ENCODE assay signal across 17 cellular contexts in the genomic region with DNA sequence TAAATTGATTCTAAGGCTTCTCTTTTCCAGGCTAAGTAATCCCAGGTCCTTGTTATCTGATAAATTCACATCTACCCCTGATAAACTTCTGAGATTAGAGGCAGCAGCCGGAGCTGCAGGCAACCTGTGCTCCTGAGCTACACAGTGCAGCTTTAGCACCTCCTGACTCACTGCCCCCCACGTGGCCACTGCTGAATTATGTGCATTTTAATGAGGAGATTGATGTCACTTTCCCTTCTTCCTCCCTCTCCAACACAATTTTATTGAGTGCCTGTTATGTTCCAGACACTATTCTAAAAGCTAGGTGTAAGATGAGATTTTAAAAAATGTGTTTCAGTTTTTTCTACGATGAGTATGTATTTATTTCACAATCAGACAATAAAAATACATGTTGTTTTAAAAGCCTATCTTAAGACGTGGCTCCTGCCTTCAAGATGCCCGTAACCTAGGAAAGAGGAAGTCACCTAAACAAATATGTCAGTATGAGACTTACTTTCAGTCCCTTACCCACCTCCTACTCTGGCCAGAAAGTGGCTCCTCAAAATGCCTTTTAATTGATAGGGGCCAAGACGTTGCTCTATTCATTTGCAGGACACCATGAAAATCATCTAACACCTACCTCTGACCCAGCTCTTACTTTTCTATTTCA.
DNase-seq lines count a peak whose midpoint lies in the region; ATAC-seq and TF ChIP-seq lines count a peak whose summit lies in the region.
"Had no signal": no experiment of that assay in that cellular context is flagged by ENCODE, and none has a peak within 500 bp of the region (broad histone marks: within the 10 kb centered on the region; RNA-seq: fewer than 3 reads in every experiment).

No MANE protein-coding gene starts in this region.

- peaks cover 34% of the 10 kb centered on the region for H3K4me1 ChIP-seq in OCI-LY3 (ENCODE audit: low read length)
- H3K4me1 ChIP-seq in CD8-positive, alpha-beta T cell (ENCODE audit: insufficient read depth, low read length), result no peaks in the 10 kb centered on the region
- H3K4me1 ChIP-seq in prostate gland (replicated peaks), result no peaks in the 10 kb centered on the region
- H3K4me1 ChIP-seq: gastroesophageal sphincter, lower lobe of right lung, tibial artery had no signal

- H3K4me3 ChIP-seq in OCI-LY3 (ENCODE audit: low read length) (peak overlapping the region; percentile 54), prostate gland (no peak overlapping the region)
- H3K4me3 ChIP-seq in CD8-positive, alpha-beta T cell (ENCODE audit: low read depth, low read length), result no peak overlapping the region
- H3K4me3 ChIP-seq: gastroesophageal sphincter, HAP-1, lower lobe of right lung, SJSA1, tibial artery had no signal

- peaks cover 2% of the 10 kb centered on the region for H3K27me3 Mint-ChIP-seq in glutamatergic neuron (ENCODE audit: unreplicated experiment)
- H3K27me3 Mint-ChIP-seq in CD8-positive, alpha-beta T cell (ENCODE audit: low read depth), result peaks cover 8% of the 10 kb centered on the region
- peaks cover 19% of the 10 kb centered on the region for H3K27me3 Mint-ChIP-seq in activated naive CD8-positive, alpha-beta T cell treated with anti-CD3 and anti-CD28 coated beads, Interleukin-2, amount 50 U/mL, for 24 hours
- H3K27me3 Mint-ChIP-seq: dendritic cell treated with granulocyte-macrophage colony-stimulating factor and Interleukin-4, amounts not matched to agents 40 ng/mL and 50 ng/mL, for 4 days had no signal

- H3K9me3 ChIP-seq in OCI-LY3 (ENCODE audit: insufficient read depth, low read length), result no peaks in the 10 kb centered on the region
- H3K9me3 ChIP-seq in CD8-positive, alpha-beta T cell (ENCODE audit: low read length), result no peaks in the 10 kb centered on the region
- no peaks in the 10 kb centered on the region for H3K9me3 ChIP-seq in prostate gland
- H3K9me3 ChIP-seq: gastroesophageal sphincter, HAP-1, lower lobe of right lung, SJSA1, tibial artery had no signal

- TF ChIP-seq CTCF in OCI-LY3 (IDR thresholded peaks at IDR 0.05; ENCODE audit: low read depth, low read length), result no peak
- no peak for TF ChIP-seq CTCF in glutamatergic neuron (IDR thresholded peaks at IDR 0.05; ENCODE audit: partially characterized antibody, unreplicated experiment)
- no peak for TF ChIP-seq CTCF in CD8-positive, alpha-beta T cell (IDR thresholded peaks at IDR 0.05)
- TF ChIP-seq CTCF in prostate gland (IDR thresholded peaks at IDR 0.05), result no peak

- H3K79me2 ChIP-seq in OCI-LY3 (ENCODE audit: low read length), result no peaks in the 10 kb centered on the region

- peak overlapping the region; percentile 8 for H3K4me3 Mint-ChIP-seq in glutamatergic neuron (ENCODE audit: unreplicated experiment)
- no peak overlapping the region for H3K4me3 Mint-ChIP-seq in CD8-positive, alpha-beta T cell
- H3K4me3 Mint-ChIP-seq in activated naive CD8-positive, alpha-beta T cell treated with anti-CD3 and anti-CD28 coated beads, Interleukin-2, amount 50 U/mL, for 24 hours, result no peak overlapping the region
- H3K4me3 Mint-ChIP-seq: activated naive CD4-positive, alpha-beta T cell treated with anti-CD3 and anti-CD28 coated beads for 36 hours; dendritic cell treated with granulocyte-macrophage colony-stimulating factor and Interleukin-4, amounts not matched to agents 40 ng/mL and 50 ng/mL, for 4 days had no signal

- DNase-seq in glutamatergic neuron, result no peak
- no peak for DNase-seq in CD8-positive, alpha-beta T cell
- no peak for DNase-seq in activated naive CD8-positive, alpha-beta T cell treated with anti-CD3 and anti-CD28 coated beads, Interleukin-2, amount 50 U/mL, for 24 hours
- DNase-seq in prostate gland (ENCODE audit: low spot score), result no peak
- DNase-seq: activated CD4-positive, alpha-beta T cell treated with anti-CD3 and anti-CD28 coated beads, Interleukin-2, amount 50 U/mL, for 1 hour; activated naive CD4-positive, alpha-beta T cell treated with anti-CD3 and anti-CD28 coated beads for 36 hours; lower lobe of right lung; NCI-H2107; tibial artery had no signal

- H3K27ac ChIP-seq in OCI-LY3 (ENCODE audit: low read length) (peak overlapping the region; percentile 39), prostate gland (no peak overlapping the region)
- no peak overlapping the region for H3K27ac ChIP-seq in CD8-positive, alpha-beta T cell (ENCODE audit: low read depth, low read length)
- H3K27ac ChIP-seq: gastroesophageal sphincter, lower lobe of right lung, SJSA1, tibial artery had no signal

- H3K36me3 ChIP-seq in OCI-LY3 (replicated peaks; ENCODE audit: low read depth, low read length), result no peaks in the 10 kb centered on the region
- no peaks in the 10 kb centered on the region for H3K36me3 ChIP-seq in CD8-positive, alpha-beta T cell (ENCODE audit: insufficient read depth, low read length)
- no peaks in the 10 kb centered on the region for H3K36me3 ChIP-seq in prostate gland
- H3K36me3 ChIP-seq: gastroesophageal sphincter, HAP-1, lower lobe of right lung, SJSA1, tibial artery had no signal

- no peak for TF ChIP-seq POLR2A in prostate gland (IDR thresholded peaks at IDR 0.05)

- H3K27me3 ChIP-seq in OCI-LY3 (ENCODE audit: low read depth, low read length), result no peaks in the 10 kb centered on the region
- no peaks in the 10 kb centered on the region for H3K27me3 ChIP-seq in CD8-positive, alpha-beta T cell (ENCODE audit: insufficient read depth, low read length)
- no peaks in the 10 kb centered on the region for H3K27me3 ChIP-seq in prostate gland (replicated peaks; ENCODE audit: insufficient read depth)
- H3K27me3 ChIP-seq: gastroesophageal sphincter, SJSA1, tibial artery had no signal

- 56% methylated on average over 6 of the region's 6 CpGs for WGBS in prostate gland

- no peak overlapping the region for H3K9ac ChIP-seq in OCI-LY3 (ENCODE audit: low read length)

- peaks cover 28% of the 10 kb centered on the region for H3K4me1 Mint-ChIP-seq in glutamatergic neuron (ENCODE audit: low read depth, unreplicated experiment)
- no peaks in the 10 kb centered on the region for H3K4me1 Mint-ChIP-seq in CD8-positive, alpha-beta T cell (ENCODE audit: low read depth)
- no peaks in the 10 kb centered on the region for H3K4me1 Mint-ChIP-seq in activated naive CD8-positive, alpha-beta T cell treated with anti-CD3 and anti-CD28 coated beads, Interleukin-2, amount 50 U/mL, for 24 hours

- CTCF ChIA-PET in CD8-positive, alpha-beta T cell (lab: Charles Lee), result no interaction called here

- intact Hi-C loops in CD8-positive, alpha-beta T cell (cut with DNase I, micrococcal nuclease), result no loop called here
- intact Hi-C loops in prostate gland (cut with DNase I), result no loop called here

- no peaks in the 10 kb centered on the region for H4K20me1 ChIP-seq in OCI-LY3 (ENCODE audit: insufficient read depth, low read length)

- peak; percentile 77 for ATAC-seq in GM18867 (IDR thresholded peaks at IDR 0.05; ENCODE audit: unreplicated experiment)
- ATAC-seq in HG03025 (IDR thresholded peaks at IDR 0.05; ENCODE audit: low FRiP score, unreplicated experiment), result peak; percentile 82
- no peak for ATAC-seq in CD8-positive, alpha-beta T cell
- ATAC-seq in activated naive CD8-positive, alpha-beta T cell treated with anti-CD3 and anti-CD28 coated beads, Interleukin-2, amount 50 U/mL, for 24 hours, result no peak
- no peak for ATAC-seq in HG02588 (IDR thresholded peaks at IDR 0.05; ENCODE audit: unreplicated experiment)
- ATAC-seq: gastroesophageal sphincter, lower lobe of right lung had no signal

- H3K36me3 Mint-ChIP-seq in glutamatergic neuron (ENCODE audit: unreplicated experiment), result no peaks in the 10 kb centered on the region
- no peaks in the 10 kb centered on the region for H3K36me3 Mint-ChIP-seq in CD8-positive, alpha-beta T cell
- no peaks in the 10 kb centered on the region for H3K36me3 Mint-ChIP-seq in activated naive CD8-positive, alpha-beta T cell treated with anti-CD3 and anti-CD28 coated beads, Interleukin-2, amount 50 U/mL, for 24 hours (ENCODE audit: low read depth)

- peak overlapping the region; percentile 60 for H3K27ac Mint-ChIP-seq in glutamatergic neuron (ENCODE audit: unreplicated experiment)
- no peak overlapping the region for H3K27ac Mint-ChIP-seq in CD8-positive, alpha-beta T cell
- no peak overlapping the region for H3K27ac Mint-ChIP-seq in activated naive CD8-positive, alpha-beta T cell treated with anti-CD3 and anti-CD28 coated beads, Interleukin-2, amount 50 U/mL, for 24 hours
- H3K27ac Mint-ChIP-seq: activated naive CD4-positive, alpha-beta T cell treated with anti-CD3 and anti-CD28 coated beads for 36 hours; dendritic cell treated with granulocyte-macrophage colony-stimulating factor and Interleukin-4, amounts not matched to agents 40 ng/mL and 50 ng/mL, for 4 days had no signal

- no peaks in the 10 kb centered on the region for H3K9me3 Mint-ChIP-seq in glutamatergic neuron (ENCODE audit: unreplicated experiment)
- H3K9me3 Mint-ChIP-seq in CD8-positive, alpha-beta T cell, result no peaks in the 10 kb centered on the region
- H3K9me3 Mint-ChIP-seq in activated naive CD8-positive, alpha-beta T cell treated with anti-CD3 and anti-CD28 coated beads, Interleukin-2, amount 50 U/mL, for 24 hours, result no peaks in the 10 kb centered on the region
- H3K9me3 Mint-ChIP-seq: activated naive CD4-positive, alpha-beta T cell treated with anti-CD3 and anti-CD28 coated beads for 36 hours; dendritic cell treated with granulocyte-macrophage colony-stimulating factor and Interleukin-4, amounts not matched to agents 40 ng/mL and 50 ng/mL, for 4 days had no signal

- H3K4me2 ChIP-seq in OCI-LY3 (ENCODE audit: low read length), result peak overlapping the region; percentile 69

- POLR2A ChIA-PET in CD8-positive, alpha-beta T cell (lab: Charles Lee), result no interaction called here

- H2AFZ ChIP-seq in OCI-LY3 (ENCODE audit: low read depth, low read length), result peak overlapping the region; percentile 90

Comparison
In these comparisons a context has a peak if more than half of its experiments do, and no peak if none do; other contexts are left out.
1. ATAC-seq: peak in GM18867 (single experiment) and HG03025 (single experiment); none in CD8-positive, alpha-beta T cell (single experiment), activated naive CD8-positive, alpha-beta T cell treated with anti-CD3 and anti-CD28 coated beads, Interleukin-2, amount 50 U/mL, for 24 hours (single experiment) and HG02588 (single experiment).